1 cellular context compared by ENCODE assay signal in the genomic region with DNA sequence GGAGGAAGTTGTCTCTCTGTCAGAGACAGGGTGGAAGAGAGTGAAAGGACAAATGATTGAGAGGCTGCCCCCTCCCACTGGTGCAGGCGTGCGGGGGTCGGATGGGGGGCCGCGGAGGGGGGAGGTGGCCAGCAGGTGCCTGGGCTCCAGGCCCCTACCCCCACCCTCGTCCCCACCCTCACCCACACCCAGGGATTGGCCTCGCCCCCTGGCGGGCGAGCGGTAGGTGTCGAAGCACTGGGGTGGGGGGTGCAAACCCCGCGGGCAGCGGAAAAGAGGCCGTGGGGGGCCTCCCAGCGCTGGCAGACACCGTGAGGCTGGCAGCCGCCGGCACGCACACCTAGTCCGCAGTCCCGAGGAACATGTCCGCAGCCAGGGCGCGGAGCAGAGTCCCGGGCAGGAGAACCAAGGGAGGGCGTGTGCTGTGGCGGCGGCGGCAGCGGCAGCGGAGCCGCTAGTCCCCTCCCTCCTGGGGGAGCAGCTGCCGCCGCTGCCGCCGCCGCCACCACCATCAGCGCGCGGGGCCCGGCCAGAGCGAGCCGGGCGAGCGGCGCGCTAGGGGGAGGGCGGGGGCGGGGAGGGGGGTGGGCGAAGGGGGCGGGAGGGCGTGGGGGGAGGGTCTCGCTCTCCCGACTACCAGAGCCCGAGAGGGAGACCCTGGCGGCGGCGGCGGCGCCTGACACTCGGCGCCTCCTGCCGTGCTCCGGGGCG.
TF ChIP-seq lines count a peak whose summit lies in the region.

A gene (plus strand): TSS at position 682 of the 711 bp plus-strand sequence. CDS start 32 bp downstream, outside the sequence.

TF ChIP-seq in K562, 482 proteins besides CTCF, POLR2A, EP300 and RAD21 (continued from another document and continues in another):
- TF ChIP-seq, protein P1, sequence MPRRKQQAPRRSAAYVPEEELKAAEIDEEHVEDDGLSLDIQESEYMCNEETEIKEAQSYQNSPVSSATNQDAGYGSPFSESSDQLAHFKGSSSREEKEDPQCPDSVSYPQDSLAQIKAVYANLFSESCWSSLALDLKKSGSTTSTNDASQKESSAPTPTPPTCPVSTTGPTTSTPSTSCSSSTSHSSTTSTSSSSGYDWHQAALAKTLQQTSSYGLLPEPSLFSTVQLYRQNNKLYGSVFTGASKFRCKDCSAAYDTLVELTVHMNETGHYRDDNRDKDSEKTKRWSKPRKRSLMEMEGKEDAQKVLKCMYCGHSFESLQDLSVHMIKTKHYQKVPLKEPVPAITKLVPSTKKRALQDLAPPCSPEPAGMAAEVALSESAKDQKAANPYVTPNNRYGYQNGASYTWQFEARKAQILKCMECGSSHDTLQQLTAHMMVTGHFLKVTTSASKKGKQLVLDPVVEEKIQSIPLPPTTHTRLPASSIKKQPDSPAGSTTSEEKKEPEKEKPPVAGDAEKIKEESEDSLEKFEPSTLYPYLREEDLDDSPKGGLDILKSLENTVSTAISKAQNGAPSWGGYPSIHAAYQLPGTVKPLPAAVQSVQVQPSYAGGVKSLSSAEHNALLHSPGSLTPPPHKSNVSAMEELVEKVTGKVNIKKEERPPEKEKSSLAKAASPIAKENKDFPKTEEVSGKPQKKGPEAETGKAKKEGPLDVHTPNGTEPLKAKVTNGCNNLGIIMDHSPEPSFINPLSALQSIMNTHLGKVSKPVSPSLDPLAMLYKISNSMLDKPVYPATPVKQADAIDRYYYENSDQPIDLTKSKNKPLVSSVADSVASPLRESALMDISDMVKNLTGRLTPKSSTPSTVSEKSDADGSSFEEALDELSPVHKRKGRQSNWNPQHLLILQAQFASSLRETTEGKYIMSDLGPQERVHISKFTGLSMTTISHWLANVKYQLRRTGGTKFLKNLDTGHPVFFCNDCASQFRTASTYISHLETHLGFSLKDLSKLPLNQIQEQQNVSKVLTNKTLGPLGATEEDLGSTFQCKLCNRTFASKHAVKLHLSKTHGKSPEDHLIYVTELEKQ (CRISPR knock-in tag; IDR thresholded peaks at IDR 0.05), result no peak
- TF ChIP-seq POLR2G (IDR thresholded peaks at IDR 0.05; ENCODE audit: low read depth, low read length) (peak; percentile 81), RBFOX2 (IDR thresholded peaks at IDR 0.05; ENCODE audit: low read depth, low read length) (peak; percentile 84), FOS (IDR thresholded peaks at IDR 0.05; ENCODE audit: extremely low read depth, insufficient read length) (no peak), BDP1 (IDR thresholded peaks at IDR 0.05; ENCODE audit: insufficient read depth, insufficient read length) (no peak), YY1 (IDR thresholded peaks at IDR 0.05; ENCODE audit: borderline replicate concordance in 1 of 3, control insufficient read depth in 1 of 3, extremely low read depth in 1 of 3, insufficient read depth in 3 of 3, insufficient read length in 1 of 3, insufficient replicate concordance in 2 of 3, low read depth in 1 of 3, low read length in 2 of 3) (peak in 2 of 3 experiments; percentile 56 to 63), LARP7 (IDR thresholded peaks at IDR 0.05) (no peak), SMAD3 (CRISPR knock-in tag; conservative IDR thresholded peaks at IDR 0.05) (0 out of 2 replicates have a peak, but pooled peaks have one; percentile 30), ESRRA (IDR thresholded peaks at IDR 0.05; ENCODE audit: borderline replicate concordance, low read depth) (0 out of 2 replicates have a peak, but pooled peaks have one; percentile 19), KAT2B (IDR thresholded peaks at IDR 0.05; ENCODE audit: low read depth, low read length) (peak; percentile 91), NONO (IDR thresholded peaks at IDR 0.05; ENCODE audit: low read depth in 2 of 2, low read length in 1 of 2) (peak; percentile 31 to 61; a peak in 3 of 4 replicates), EWSR1 (IDR thresholded peaks at IDR 0.05; ENCODE audit: borderline replicate concordance, low read depth, partially characterized antibody) (no peak), FOXK2 (conservative IDR thresholded peaks at IDR 0.05 in 1 of 2, IDR thresholded peaks at IDR 0.05 in 1 of 2; ENCODE audit: low read depth in 2 of 2) (0 out of 4 replicates have a peak, but pooled peaks have one; percentile 19 to 34), COPS2 (conservative IDR thresholded peaks at IDR 0.05) (no peak), POLR2AphosphoS5 (IDR thresholded peaks at IDR 0.05; ENCODE audit: control insufficient read depth, insufficient read depth, low read depth, low read length) (peak; percentile 31; the same call in 1 of the 2 replicates), HLTF (IDR thresholded peaks at IDR 0.05) (peak; percentile 85; the same call in 1 of the 2 replicates), ATF7 (IDR thresholded peaks at IDR 0.05) (peak; percentile 49), EP400 (IDR thresholded peaks at IDR 0.05) (peak; percentile 77), MED1 (CRISPR knock-in tag; IDR thresholded peaks at IDR 0.05; ENCODE audit: borderline replicate concordance) (no peak), RBM14 (IDR thresholded peaks at IDR 0.05; ENCODE audit: borderline replicate concordance, insufficient read depth, low read depth, low read length) (no peak), CC2D1A (IDR thresholded peaks at IDR 0.05) (peak; percentile 55; the same call in 1 of the 2 replicates), NCOA4 (IDR thresholded peaks at IDR 0.05; ENCODE audit: partially characterized antibody) (no peak), ZNF146 (CRISPR knock-in tag; IDR thresholded peaks at IDR 0.05; ENCODE audit: unreplicated experiment) (peak; percentile 13), RB1 (IDR thresholded peaks at IDR 0.05; ENCODE audit: low read depth) (peak; percentile 89), ZBTB1 (CRISPR knock-in tag; IDR thresholded peaks at IDR 0.05; ENCODE audit: borderline replicate concordance, low read depth) (peak; percentile 58), ATF1 (CRISPR knock-in tag; IDR thresholded peaks at IDR 0.05) (no peak), ATF1 (tag; IDR thresholded peaks at IDR 0.05) (peak; percentile 9; the same call in 1 of the 2 replicates), SRSF1 (IDR thresholded peaks at IDR 0.05; ENCODE audit: low read depth, low read length) (peak; percentile 84; the same call in 1 of the 2 replicates), HMGN3 (IDR thresholded peaks at IDR 0.05; ENCODE audit: borderline replicate concordance, extremely low read depth, insufficient read length, low read depth, low read length) (peak; percentile 86)
- TF ChIP-seq, protein P2, sequence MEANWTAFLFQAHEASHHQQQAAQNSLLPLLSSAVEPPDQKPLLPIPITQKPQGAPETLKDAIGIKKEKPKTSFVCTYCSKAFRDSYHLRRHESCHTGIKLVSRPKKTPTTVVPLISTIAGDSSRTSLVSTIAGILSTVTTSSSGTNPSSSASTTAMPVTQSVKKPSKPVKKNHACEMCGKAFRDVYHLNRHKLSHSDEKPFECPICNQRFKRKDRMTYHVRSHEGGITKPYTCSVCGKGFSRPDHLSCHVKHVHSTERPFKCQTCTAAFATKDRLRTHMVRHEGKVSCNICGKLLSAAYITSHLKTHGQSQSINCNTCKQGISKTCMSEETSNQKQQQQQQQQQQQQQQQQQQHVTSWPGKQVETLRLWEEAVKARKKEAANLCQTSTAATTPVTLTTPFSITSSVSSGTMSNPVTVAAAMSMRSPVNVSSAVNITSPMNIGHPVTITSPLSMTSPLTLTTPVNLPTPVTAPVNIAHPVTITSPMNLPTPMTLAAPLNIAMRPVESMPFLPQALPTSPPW (CRISPR knock-in tag; IDR thresholded peaks at IDR 0.05), result peak; percentile 98
- TF ChIP-seq, protein P3, sequence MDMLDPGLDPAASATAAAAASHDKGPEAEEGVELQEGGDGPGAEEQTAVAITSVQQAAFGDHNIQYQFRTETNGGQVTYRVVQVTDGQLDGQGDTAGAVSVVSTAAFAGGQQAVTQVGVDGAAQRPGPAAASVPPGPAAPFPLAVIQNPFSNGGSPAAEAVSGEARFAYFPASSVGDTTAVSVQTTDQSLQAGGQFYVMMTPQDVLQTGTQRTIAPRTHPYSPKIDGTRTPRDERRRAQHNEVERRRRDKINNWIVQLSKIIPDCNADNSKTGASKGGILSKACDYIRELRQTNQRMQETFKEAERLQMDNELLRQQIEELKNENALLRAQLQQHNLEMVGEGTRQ (CRISPR knock-in tag; IDR thresholded peaks at IDR 0.05), result no peak
- TF ChIP-seq, protein P4, sequence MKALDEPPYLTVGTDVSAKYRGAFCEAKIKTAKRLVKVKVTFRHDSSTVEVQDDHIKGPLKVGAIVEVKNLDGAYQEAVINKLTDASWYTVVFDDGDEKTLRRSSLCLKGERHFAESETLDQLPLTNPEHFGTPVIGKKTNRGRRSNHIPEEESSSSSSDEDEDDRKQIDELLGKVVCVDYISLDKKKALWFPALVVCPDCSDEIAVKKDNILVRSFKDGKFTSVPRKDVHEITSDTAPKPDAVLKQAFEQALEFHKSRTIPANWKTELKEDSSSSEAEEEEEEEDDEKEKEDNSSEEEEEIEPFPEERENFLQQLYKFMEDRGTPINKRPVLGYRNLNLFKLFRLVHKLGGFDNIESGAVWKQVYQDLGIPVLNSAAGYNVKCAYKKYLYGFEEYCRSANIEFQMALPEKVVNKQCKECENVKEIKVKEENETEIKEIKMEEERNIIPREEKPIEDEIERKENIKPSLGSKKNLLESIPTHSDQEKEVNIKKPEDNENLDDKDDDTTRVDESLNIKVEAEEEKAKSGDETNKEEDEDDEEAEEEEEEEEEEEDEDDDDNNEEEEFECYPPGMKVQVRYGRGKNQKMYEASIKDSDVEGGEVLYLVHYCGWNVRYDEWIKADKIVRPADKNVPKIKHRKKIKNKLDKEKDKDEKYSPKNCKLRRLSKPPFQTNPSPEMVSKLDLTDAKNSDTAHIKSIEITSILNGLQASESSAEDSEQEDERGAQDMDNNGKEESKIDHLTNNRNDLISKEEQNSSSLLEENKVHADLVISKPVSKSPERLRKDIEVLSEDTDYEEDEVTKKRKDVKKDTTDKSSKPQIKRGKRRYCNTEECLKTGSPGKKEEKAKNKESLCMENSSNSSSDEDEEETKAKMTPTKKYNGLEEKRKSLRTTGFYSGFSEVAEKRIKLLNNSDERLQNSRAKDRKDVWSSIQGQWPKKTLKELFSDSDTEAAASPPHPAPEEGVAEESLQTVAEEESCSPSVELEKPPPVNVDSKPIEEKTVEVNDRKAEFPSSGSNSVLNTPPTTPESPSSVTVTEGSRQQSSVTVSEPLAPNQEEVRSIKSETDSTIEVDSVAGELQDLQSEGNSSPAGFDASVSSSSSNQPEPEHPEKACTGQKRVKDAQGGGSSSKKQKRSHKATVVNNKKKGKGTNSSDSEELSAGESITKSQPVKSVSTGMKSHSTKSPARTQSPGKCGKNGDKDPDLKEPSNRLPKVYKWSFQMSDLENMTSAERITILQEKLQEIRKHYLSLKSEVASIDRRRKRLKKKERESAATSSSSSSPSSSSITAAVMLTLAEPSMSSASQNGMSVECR (CRISPR knock-in tag; IDR thresholded peaks at IDR 0.05), result no peak
- TF ChIP-seq, protein P5, sequence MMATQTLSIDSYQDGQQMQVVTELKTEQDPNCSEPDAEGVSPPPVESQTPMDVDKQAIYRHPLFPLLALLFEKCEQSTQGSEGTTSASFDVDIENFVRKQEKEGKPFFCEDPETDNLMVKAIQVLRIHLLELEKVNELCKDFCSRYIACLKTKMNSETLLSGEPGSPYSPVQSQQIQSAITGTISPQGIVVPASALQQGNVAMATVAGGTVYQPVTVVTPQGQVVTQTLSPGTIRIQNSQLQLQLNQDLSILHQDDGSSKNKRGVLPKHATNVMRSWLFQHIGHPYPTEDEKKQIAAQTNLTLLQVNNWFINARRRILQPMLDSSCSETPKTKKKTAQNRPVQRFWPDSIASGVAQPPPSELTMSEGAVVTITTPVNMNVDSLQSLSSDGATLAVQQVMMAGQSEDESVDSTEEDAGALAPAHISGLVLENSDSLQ (IDR thresholded peaks at IDR 0.05), result peak; percentile 62; the same call in 1 of the 2 replicates
- TF ChIP-seq, protein P6, sequence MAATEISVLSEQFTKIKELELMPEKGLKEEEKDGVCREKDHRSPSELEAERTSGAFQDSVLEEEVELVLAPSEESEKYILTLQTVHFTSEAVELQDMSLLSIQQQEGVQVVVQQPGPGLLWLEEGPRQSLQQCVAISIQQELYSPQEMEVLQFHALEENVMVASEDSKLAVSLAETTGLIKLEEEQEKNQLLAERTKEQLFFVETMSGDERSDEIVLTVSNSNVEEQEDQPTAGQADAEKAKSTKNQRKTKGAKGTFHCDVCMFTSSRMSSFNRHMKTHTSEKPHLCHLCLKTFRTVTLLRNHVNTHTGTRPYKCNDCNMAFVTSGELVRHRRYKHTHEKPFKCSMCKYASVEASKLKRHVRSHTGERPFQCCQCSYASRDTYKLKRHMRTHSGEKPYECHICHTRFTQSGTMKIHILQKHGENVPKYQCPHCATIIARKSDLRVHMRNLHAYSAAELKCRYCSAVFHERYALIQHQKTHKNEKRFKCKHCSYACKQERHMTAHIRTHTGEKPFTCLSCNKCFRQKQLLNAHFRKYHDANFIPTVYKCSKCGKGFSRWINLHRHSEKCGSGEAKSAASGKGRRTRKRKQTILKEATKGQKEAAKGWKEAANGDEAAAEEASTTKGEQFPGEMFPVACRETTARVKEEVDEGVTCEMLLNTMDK (IDR thresholded peaks at IDR 0.05; ENCODE audit: borderline replicate concordance, insufficient read depth, low read depth, low read length, poor library complexity, severe bottlenecking), result peak; percentile 98
- TF ChIP-seq, protein P7, sequence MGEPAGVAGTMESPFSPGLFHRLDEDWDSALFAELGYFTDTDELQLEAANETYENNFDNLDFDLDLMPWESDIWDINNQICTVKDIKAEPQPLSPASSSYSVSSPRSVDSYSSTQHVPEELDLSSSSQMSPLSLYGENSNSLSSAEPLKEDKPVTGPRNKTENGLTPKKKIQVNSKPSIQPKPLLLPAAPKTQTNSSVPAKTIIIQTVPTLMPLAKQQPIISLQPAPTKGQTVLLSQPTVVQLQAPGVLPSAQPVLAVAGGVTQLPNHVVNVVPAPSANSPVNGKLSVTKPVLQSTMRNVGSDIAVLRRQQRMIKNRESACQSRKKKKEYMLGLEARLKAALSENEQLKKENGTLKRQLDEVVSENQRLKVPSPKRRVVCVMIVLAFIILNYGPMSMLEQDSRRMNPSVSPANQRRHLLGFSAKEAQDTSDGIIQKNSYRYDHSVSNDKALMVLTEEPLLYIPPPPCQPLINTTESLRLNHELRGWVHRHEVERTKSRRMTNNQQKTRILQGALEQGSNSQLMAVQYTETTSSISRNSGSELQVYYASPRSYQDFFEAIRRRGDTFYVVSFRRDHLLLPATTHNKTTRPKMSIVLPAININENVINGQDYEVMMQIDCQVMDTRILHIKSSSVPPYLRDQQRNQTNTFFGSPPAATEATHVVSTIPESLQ (CRISPR knock-in tag; IDR thresholded peaks at IDR 0.05), result no peak
